ENCODE assay signal across 21 cellular contexts in the genomic region with DNA sequence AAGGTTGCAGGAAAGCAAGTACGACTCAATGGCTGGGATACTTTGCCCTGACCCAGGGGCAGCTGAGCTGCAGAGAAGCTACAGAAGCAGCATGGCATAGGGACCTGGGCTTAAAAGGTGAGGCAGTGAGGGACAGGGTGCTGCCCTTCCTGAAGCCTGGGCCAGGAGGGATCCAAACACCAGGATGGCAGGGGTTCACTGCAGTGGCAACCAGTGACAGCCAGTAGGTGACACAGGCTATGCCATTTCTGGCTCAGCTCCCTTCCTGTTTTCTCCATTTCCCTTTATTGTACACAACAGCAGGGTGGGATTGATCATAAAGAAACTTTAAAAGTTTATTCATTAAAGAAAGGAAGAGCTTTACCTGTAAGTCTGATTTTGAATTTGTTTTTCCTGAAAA. TPM values are rescaled to one million over a fixed set of nuclear protein-coding genes. Genes with fewer than 3 reads are reported as not detected.
DNase-seq lines count a peak whose midpoint lies in the region; ATAC-seq lines count a peak whose summit lies in the region.
"Had no signal": no experiment of that assay in that cellular context is flagged by ENCODE, and none has a peak within 500 bp of the region (broad histone marks: within the 10 kb centered on the region; RNA-seq: fewer than 3 reads in every experiment).

No MANE protein-coding gene starts in this region.

- H2BK15ac ChIP-seq in neuronal stem cell (ENCODE audit: low read length) = no peak overlapping the region

- H3K18ac ChIP-seq in neuronal stem cell (ENCODE audit: low read length) = peak overlapping the region; percentile 27

- H3K27ac ChIP-seq in caudate nucleus (ENCODE audit: low read depth, low read length) (peak overlapping the region; percentile 39), neuronal stem cell (replicated peaks; ENCODE audit: low read length) (no peak overlapping the region)

- no peaks in the 10 kb centered on the region for H3K79me1 ChIP-seq in neuronal stem cell (ENCODE audit: low read depth, low read length)

- no peak overlapping the region for H2AFZ ChIP-seq in neuronal stem cell (ENCODE audit: low read length)

- no peak overlapping the region for H3K4ac ChIP-seq in neuronal stem cell (ENCODE audit: low read length)

- WGBS in neuronal stem cell (ENCODE audit: extremely low coverage in 2 of 2, insufficient read length in 2 of 2, insufficient replicate concordance in 1 of 2), 2 donors = no CpG with 5 or more reads among the region's 1 CpG

- H4K91ac ChIP-seq in neuronal stem cell (ENCODE audit: low read depth, low read length, poor library complexity) = no peak overlapping the region

- H3K9me3 ChIP-seq in neuronal stem cell (replicated peaks in 1 of 2; ENCODE audit: control insufficient read depth in 2 of 2, insufficient read depth in 1 of 2, low read depth in 1 of 2, low read length in 2 of 2) = no peaks in the 10 kb centered on the region
- H3K9me3 ChIP-seq: BE2C had no signal

- H3K4me3 ChIP-seq in neuronal stem cell (ENCODE audit: low read length in 2 of 2) = no peak overlapping the region

- no peak overlapping the region for H2BK120ac ChIP-seq in neuronal stem cell (ENCODE audit: low read depth, low read length)

- ATAC-seq in Right ventricle myocardium inferior = no peak

- H2BK5ac ChIP-seq in neuronal stem cell (ENCODE audit: low read length) = no peak overlapping the region

- H3K4me2 ChIP-seq in neuronal stem cell (ENCODE audit: insufficient read depth, low read length, poor library complexity, severe bottlenecking) = no peak overlapping the region

- intact Hi-C loops in Right ventricle myocardium inferior (cut with DNase I) (no loop called here), cardiac septum (cut with DNase I) (no loop called here)

- H3K9ac ChIP-seq in neuronal stem cell (ENCODE audit: low read depth, low read length, poor library complexity) = no peak overlapping the region

- H3K27me3 ChIP-seq in neuronal stem cell (ENCODE audit: control insufficient read depth in 3 of 3, insufficient read depth in 3 of 3, low read depth in 1 of 3, low read length in 3 of 3) = no peaks in the 10 kb centered on the region
- H3K27me3 ChIP-seq: BE2C had no signal

- peaks cover 9 to 17% of the 10 kb centered on the region in 2 donors for H3K4me1 ChIP-seq in neuronal stem cell (ENCODE audit: control insufficient read depth in 2 of 2, insufficient read depth in 1 of 2, low read depth in 1 of 2, low read length in 2 of 2)
- H3K4me1 ChIP-seq: BE2C had no signal

- no peak overlapping the region for H2BK12ac ChIP-seq in neuronal stem cell (ENCODE audit: low read length)

- DNase-seq in Right ventricle myocardium inferior (ENCODE audit: missing footprints) = peak; percentile 47
- no peak for DNase-seq in cardiac septum (ENCODE audit: low spot score)
- DNase-seq in caudate nucleus (lab: John Stamatoyannopoulos, UW) = peak in 1 of 61 donors; percentile 12
- no peak for DNase-seq in neuronal stem cell (ENCODE audit: low spot score)
- no peak for DNase-seq in NCI-H128 (lab: John Stamatoyannopoulos, UW; ENCODE audit: unreplicated experiment)
- DNase-seq in NCI-H2029 treated with DMSO at 0.1 percent for 48 hours (lab: John Stamatoyannopoulos, UW) = no peak
- DNase-seq in activated CD4-positive, alpha-beta T cell treated with anti-CD3 and anti-CD28 coated beads for 4 hours = no peak
- DNase-seq in NCI-H748 (lab: John Stamatoyannopoulos, UW; ENCODE audit: unreplicated experiment) = no peak
- DNase-seq: 8988T; BE2C; CD4-positive, CD25-positive, alpha-beta regulatory T cell; COR-L47; DMS 273 treated with DMSO at 0.1 percent for 48 hours; DND-41; H9; NCI-H1092 treated with DMSO at 0.1 percent for 48 hours; NCI-H1694; NCI-H748 treated with DMSO at 0.1 percent for 48 hours; NK-92 treated with Interleukin-12 subunit alpha and Interleukin-12 subunit beta, amount 100 ng/mL, for 24 hours; OCI-M1; SHP77 treated with DMSO at 0.1 percent for 48 hours had no signal

- no peak overlapping the region for H3K23ac ChIP-seq in neuronal stem cell (ENCODE audit: low read depth, low read length, poor library complexity)

- H2AK5ac ChIP-seq in neuronal stem cell (ENCODE audit: low read depth, low read length) = no peak overlapping the region

- no peak overlapping the region for H4K8ac ChIP-seq in neuronal stem cell (ENCODE audit: low read depth, low read length)

- H3K36me3 ChIP-seq in neuronal stem cell (replicated peaks in 1 of 2; ENCODE audit: control insufficient read depth in 2 of 2, insufficient read depth in 2 of 2, low read length in 2 of 2) = peaks cover 0 to 8% of the 10 kb centered on the region in 2 donors
- H3K36me3 ChIP-seq: BE2C had no signal

- peak overlapping the region; percentile 60 for H3K14ac ChIP-seq in neuronal stem cell (ENCODE audit: low read length)

RNA-seq across cellular contexts. Expression of a gene that starts 48.8 kb away (rescaled TPM):
- not detected for total RNA-seq in Right ventricle myocardium inferior
- 0.59 TPM for total RNA-seq in cardiac septum
- 19.3 TPM for polyA plus RNA-seq in neuronal stem cell (2013, experiment 1 of 2)
- 19.3 TPM for polyA plus RNA-seq in neuronal stem cell (2013, experiment 2 of 2)
